Comparison of ENCODE assay signal across 18 cellular contexts in genomic region chr12:31523306-31523705, GRCh38.
DNase-seq lines count a peak whose midpoint lies in the region; ATAC-seq and TF ChIP-seq lines count a peak whose summit lies in the region.
"Had no signal": no experiment of that assay in that cellular context is flagged by ENCODE, and none has a peak within 500 bp of the region (broad histone marks: within the 10 kb centered on the region; RNA-seq: fewer than 3 reads in every experiment).

No MANE protein-coding gene starts in this region.

- H3K4me1 ChIP-seq in mammary epithelial cell (ENCODE audit: insufficient read depth, low read length): peaks cover 22% of the 10 kb centered on the region
- peaks cover 25 to 33% of the 10 kb centered on the region in 2 experiments for H3K4me1 ChIP-seq in SK-N-SH (ENCODE audit: control insufficient read depth in 1 of 2, insufficient read depth in 2 of 2, low read depth in 1 of 2, low read length in 1 of 2)

- H3K4me1 Mint-ChIP-seq in MCF 10A (ENCODE audit: insufficient read depth, unreplicated experiment): peaks cover 37% of the 10 kb centered on the region
- no peaks in the 10 kb centered on the region for H3K4me1 Mint-ChIP-seq in natural killer cell
- H3K4me1 Mint-ChIP-seq: CD4-positive, alpha-beta memory T cell had no signal

- H3K27ac Mint-ChIP-seq in MCF 10A (ENCODE audit: low read depth, unreplicated experiment) (peak overlapping the region; percentile 83), natural killer cell (no peak overlapping the region)
- H3K27ac Mint-ChIP-seq: B cell; CD4-positive, alpha-beta memory T cell; HFFc6 had no signal

- no peak overlapping the region for H2AFZ ChIP-seq in mammary epithelial cell (ENCODE audit: low read depth, low read length)
- H2AFZ ChIP-seq in SK-N-SH (ENCODE audit: low read depth): no peak overlapping the region

- dilution Hi-C loops in mammary epithelial cell (cut with HindIII; ENCODE audit: low sequenced_read_pairs): no loop called here

- no peaks in the 10 kb centered on the region for H3K9me3 Mint-ChIP-seq in MCF 10A (ENCODE audit: unreplicated experiment)
- no peaks in the 10 kb centered on the region for H3K9me3 Mint-ChIP-seq in natural killer cell
- H3K9me3 Mint-ChIP-seq: CD4-positive, alpha-beta memory T cell; HFFc6 had no signal

- H3K9me3 ChIP-seq in mammary epithelial cell (replicated peaks; ENCODE audit: insufficient read depth, low read length): no peaks in the 10 kb centered on the region
- H3K9me3 ChIP-seq in SK-N-SH: no peaks in the 10 kb centered on the region

- H3K36me3 ChIP-seq in mammary epithelial cell (ENCODE audit: insufficient read depth, low read length) (no peaks in the 10 kb centered on the region), SK-N-SH (replicated peaks in 1 of 2; ENCODE audit: control insufficient read depth in 1 of 2, insufficient read depth in 2 of 2, low read length in 1 of 2) (no peaks in the 10 kb centered on the region)

- peaks cover 24% of the 10 kb centered on the region for H3F3A ChIP-seq in SK-N-SH (replicated peaks; ENCODE audit: insufficient read depth)

- H3K27me3 ChIP-seq in mammary epithelial cell (ENCODE audit: insufficient read depth, low read length) (no peaks in the 10 kb centered on the region), SK-N-SH (ENCODE audit: insufficient read depth) (no peaks in the 10 kb centered on the region)

- ATAC-seq in GM21825 (IDR thresholded peaks at IDR 0.05; ENCODE audit: unreplicated experiment) (no peak), HG03280 (IDR thresholded peaks at IDR 0.05; ENCODE audit: unreplicated experiment) (no peak), natural killer cell (no peak)

- POLR2A ChIA-PET in MCF 10A (lab: Yijun Ruan, JAX): interaction anchor here (1.5 kb wide), 1 partner anchor 10 kb away, joined by 7 read pairs; no protein-coding TSS in a partner anchor
- POLR2A ChIA-PET in SK-N-SH (lab: Yijun Ruan, JAX): no interaction called here

- H3K79me2 ChIP-seq in mammary epithelial cell (ENCODE audit: insufficient read depth, low read length) (no peaks in the 10 kb centered on the region), SK-N-SH (ENCODE audit: insufficient read depth) (peaks cover 76% of the 10 kb centered on the region)

- WGBS in mammary epithelial cell (ENCODE audit: low coverage, missing lambda C conversion rate): 100% methylated on average over 2 of the region's 2 CpGs
- 75% methylated on average over 2 of the region's 2 CpGs for WGBS in SK-N-SH (ENCODE audit: low lambda C conversion rate)

- no peak for TF ChIP-seq EP300 in SK-N-SH (IDR thresholded peaks at IDR 0.05; ENCODE audit: borderline replicate concordance in 1 of 2, low read depth in 1 of 2, low read length in 1 of 2)

- H3K4me3 Mint-ChIP-seq in MCF 10A (ENCODE audit: unreplicated experiment) (no peak overlapping the region), natural killer cell (no peak overlapping the region)
- H3K4me3 Mint-ChIP-seq: B cell; CD4-positive, alpha-beta memory T cell; HFFc6 had no signal

- H3K36me3 Mint-ChIP-seq in MCF 10A (ENCODE audit: insufficient read depth, unreplicated experiment) (peaks cover 6% of the 10 kb centered on the region), natural killer cell (no peaks in the 10 kb centered on the region)
- H3K36me3 Mint-ChIP-seq: CD4-positive, alpha-beta memory T cell had no signal

- no TSS peak for BruUV-seq in MCF 10A (replicated peaks; lab: Mats Ljungman, UMichigan)
- no TSS peak for BruUV-seq in mammary epithelial cell (replicated peaks; lab: Mats Ljungman, UMichigan)

- CTCF ChIA-PET in MCF 10A (lab: Yijun Ruan, JAX) (no interaction called here), mammary epithelial cell (lab: Charles Lee; ENCODE audit: low non-redundant PET) (no interaction called here), SK-N-SH (lab: Yijun Ruan, JAX) (no interaction called here)

- no peak overlapping the region for H3K27ac ChIP-seq in mammary epithelial cell (ENCODE audit: insufficient read depth, low read depth, low read length)
- H3K27ac ChIP-seq in SK-N-SH (ENCODE audit: low read depth in 2 of 2, low read length in 1 of 2): peak overlapping the region; percentile 22 to 36; a peak in 2 of 4 replicates
- H3K27ac ChIP-seq: 22Rv1, C4-2B had no signal

- H3K27me3 Mint-ChIP-seq in MCF 10A (ENCODE audit: insufficient read depth, unreplicated experiment) (no peaks in the 10 kb centered on the region), natural killer cell (ENCODE audit: low read depth in 2 of 2) (peaks cover 2 to 13% of the 10 kb centered on the region in 2 donors)
- H3K27me3 Mint-ChIP-seq: B cell had no signal

- TF ChIP-seq CTCF in MCF 10A (IDR thresholded peaks at IDR 0.05; ENCODE audit: unreplicated experiment): no peak
- TF ChIP-seq CTCF in mammary epithelial cell (conservative IDR thresholded peaks at IDR 0.05 in 1 of 2, IDR thresholded peaks at IDR 0.05 in 1 of 2; ENCODE audit: extremely low read depth in 1 of 2, insufficient read depth in 1 of 2, low read depth in 1 of 2, low read length in 2 of 2): no peak
- no peak for TF ChIP-seq CTCF in SK-N-SH (IDR thresholded peaks at IDR 0.05)
- no peak for TF ChIP-seq CTCF in fibroblast of the aortic adventitia (IDR thresholded peaks at IDR 0.05; ENCODE audit: insufficient read depth, low read length)
- TF ChIP-seq CTCF in natural killer cell (IDR thresholded peaks at IDR 0.05): no peak

- intact Hi-C loops in MCF 10A (cut with micrococcal nuclease): no loop called here
- intact Hi-C loops in mammary epithelial cell (cut with micrococcal nuclease): no loop called here
- intact Hi-C loops in natural killer cell (cut with micrococcal nuclease): no loop called here

- TF ChIP-seq RAD21 in SK-N-SH (IDR thresholded peaks at IDR 0.05; ENCODE audit: low read length): no peak

- in situ Hi-C loops in mammary epithelial cell (cut with MboI; ENCODE audit: low sequenced_read_pairs in 2 of 2): no loop called here

- H4K20me1 ChIP-seq in mammary epithelial cell (ENCODE audit: insufficient read depth, low read length) (no peaks in the 10 kb centered on the region), SK-N-SH (ENCODE audit: insufficient read depth) (no peaks in the 10 kb centered on the region)

- H3K9ac ChIP-seq in mammary epithelial cell (ENCODE audit: insufficient read depth, low read length): no peak overlapping the region
- no peak overlapping the region for H3K9ac ChIP-seq in SK-N-SH

- no peaks in the 10 kb centered on the region for H3K9me2 ChIP-seq in SK-N-SH

- no peak overlapping the region for H3K4me3 ChIP-seq in mammary epithelial cell (replicated peaks in 1 of 3; ENCODE audit: insufficient read depth in 1 of 3, low read depth in 2 of 3, low read length in 3 of 3)
- H3K4me3 ChIP-seq in SK-N-SH (ENCODE audit: low read depth in 2 of 2, low read length in 1 of 2): no peak overlapping the region
- H3K4me3 ChIP-seq in fibroblast of the aortic adventitia (ENCODE audit: low read depth, low read length): no peak overlapping the region

- DNase-seq in MCF 10A (ENCODE audit: unreplicated experiment) (no peak), mammary epithelial cell (no peak), SK-N-SH (no peak), fibroblast of the aortic adventitia (ENCODE audit: low read depth) (peak; percentile 13), NCI-H446 (lab: John Stamatoyannopoulos, UW) (no peak), natural killer cell (no peak)
- DNase-seq: CD4-positive, alpha-beta memory T cell; DMS79; GF-D8; GOT3; HCEC 1CT; HFFc6; KBM-7 had no signal

- H3K4me2 ChIP-seq in mammary epithelial cell (ENCODE audit: insufficient read depth, low read depth, low read length) (no peak overlapping the region), SK-N-SH (no peak overlapping the region)

TF ChIP-seq in SK-N-SH, 30 proteins besides CTCF, POLR2A, EP300 and RAD21:
- TF ChIP-seq TCF12 (IDR thresholded peaks at IDR 0.05) (peak; percentile 59), TAF1 (IDR thresholded peaks at IDR 0.05; ENCODE audit: borderline replicate concordance, low read depth, low read length) (no peak), GABPA (IDR thresholded peaks at IDR 0.05; ENCODE audit: low read depth) (no peak), PBX3 (IDR thresholded peaks at IDR 0.05) (no peak)
